8 cellular contexts compared by ENCODE assay signal in genomic region chr13:111153279-111153976, GRCh38. TPM values are rescaled to one million over a fixed set of nuclear protein-coding genes. Genes with fewer than 3 reads are reported as not detected.
DNase-seq lines count a peak whose midpoint lies in the region; ATAC-seq and TF ChIP-seq lines count a peak whose summit lies in the region.

No MANE protein-coding gene starts in this region.

- 0 out of 2 replicates have a peak overlapping the region, but pooled peaks have one; percentile 28 for H2AK5ac ChIP-seq in IMR-90 (ENCODE audit: low read depth, low read length)

- peaks cover 7% of the 10 kb centered on the region for H3K4me1 ChIP-seq in IMR-90 (ENCODE audit: control insufficient read depth, insufficient read depth, low read length)
- peaks cover 0 to 4% of the 10 kb centered on the region in 2 donors for H3K4me1 ChIP-seq in esophagus (ENCODE audit: control insufficient read depth in 2 of 2, insufficient read depth in 2 of 2, low read length in 1 of 2)
- peaks cover 23% of the 10 kb centered on the region for H3K4me1 ChIP-seq in muscle layer of colon (ENCODE audit: insufficient read depth, low read length)

- in situ Hi-C loops in IMR-90 (cut with MboI; ENCODE audit: low sequenced_read_pairs) = no loop called here

- H3K36me3 Mint-ChIP-seq in activated T-cell treated with anti-CD3 and anti-CD28 coated beads, Interleukin-2, amount 50 U/mL, for 24 hours (ENCODE audit: low read depth) = peaks cover 29% of the 10 kb centered on the region

- peak overlapping the region; percentile 91 for H2AK9ac ChIP-seq in IMR-90 (replicated peaks; ENCODE audit: low read depth, low read length, poor library complexity)

- DNase-seq in DMS153 treated with DMSO at 0.1 percent for 48 hours (lab: John Stamatoyannopoulos, UW; ENCODE audit: unreplicated experiment) (peak; percentile 82), IMR-90 (peak; percentile 89), OCI-M2 (lab: John Stamatoyannopoulos, UW; ENCODE audit: unreplicated experiment) (peak; percentile 30)
- peak; percentile 98 for DNase-seq in activated T-cell treated with anti-CD3 and anti-CD28 coated beads, Interleukin-2, amount 50 U/mL, for 24 hours
- peak; percentile 87 to 90 for DNase-seq in stimulated activated CD8-positive, alpha-beta memory T cell treated with anti-CD3 and anti-CD28 coated beads, Interleukin-7, amount 100 ng/mL, for 1 hour (ENCODE audit: low read depth in 2 of 2)

- peak; percentile 85; the same call in 1 of the 2 replicates for TF ChIP-seq POLR2A in IMR-90 (IDR thresholded peaks at IDR 0.05; ENCODE audit: low read depth, low read length)

- peak overlapping the region; percentile 96 for H2AFZ ChIP-seq in IMR-90 (replicated peaks; ENCODE audit: low read length, poor library complexity)

- peak overlapping the region; percentile 83 for H2BK5ac ChIP-seq in IMR-90 (ENCODE audit: low read depth, low read length, poor library complexity, severe bottlenecking)

- H3K36me3 ChIP-seq in IMR-90 (ENCODE audit: control insufficient read depth, insufficient read depth, low read length) (no peaks in the 10 kb centered on the region; the same call in 1 of the 2 replicates), esophagus (ENCODE audit: control insufficient read depth in 2 of 2, insufficient read depth in 2 of 2, low read length in 1 of 2) (no peaks in the 10 kb centered on the region), muscle layer of colon (ENCODE audit: insufficient read depth, low read length) (no peaks in the 10 kb centered on the region)

- dilution Hi-C loops in IMR-90 (cut with HindIII; ENCODE audit: low sequenced_read_pairs, unreplicated experiment) = no loop called here

- POLR2A ChIA-PET in IMR-90 (lab: Charles Lee; ENCODE audit: unreplicated experiment) = no interaction called here

- H3K56ac ChIP-seq in IMR-90 (ENCODE audit: extremely low read depth, insufficient read depth, low read length) = peak overlapping the region; percentile 56; the same call in 1 of the 2 replicates

- peak overlapping the region; percentile 86 for H3K4me2 ChIP-seq in IMR-90 (ENCODE audit: low read depth, low read length)

- H4K5ac ChIP-seq in IMR-90 (ENCODE audit: low read depth, low read length) = peak overlapping the region; percentile 79

- peak; percentile 89 for ATAC-seq in GM21529 (IDR thresholded peaks at IDR 0.05; ENCODE audit: unreplicated experiment)
- ATAC-seq in IMR-90 (ENCODE audit: low read depth) = peak; percentile 91

- H2BK20ac ChIP-seq in IMR-90 (ENCODE audit: low read depth, low read length) = peak overlapping the region; percentile 18; the same call in 1 of the 2 replicates

- H3K4me1 Mint-ChIP-seq in activated T-cell treated with anti-CD3 and anti-CD28 coated beads, Interleukin-2, amount 50 U/mL, for 24 hours (ENCODE audit: low read depth) = peaks cover 35% of the 10 kb centered on the region

- no peak overlapping the region for H2BK15ac ChIP-seq in IMR-90 (ENCODE audit: low read depth, low read length)

- peaks cover 20% of the 10 kb centered on the region; the same call in 1 of the 2 replicates for H4K20me1 ChIP-seq in IMR-90 (ENCODE audit: insufficient read depth, low read length)

- H3K9ac ChIP-seq in IMR-90 (ENCODE audit: low read depth, low read length) = peak overlapping the region; percentile 91
- peak overlapping the region; percentile 83 for H3K9ac ChIP-seq in muscle layer of colon (ENCODE audit: low read length)

- H3K27ac Mint-ChIP-seq in activated T-cell treated with anti-CD3 and anti-CD28 coated beads, Interleukin-2, amount 50 U/mL, for 24 hours = peak overlapping the region; percentile 94

- peaks cover 12 to 32% of the 10 kb centered on the region in 2 experiments for H3K79me1 ChIP-seq in IMR-90 (ENCODE audit: low read depth in 1 of 2, low read length in 2 of 2)

- peak overlapping the region; percentile 92 for H3K4me3 Mint-ChIP-seq in activated T-cell treated with anti-CD3 and anti-CD28 coated beads, Interleukin-2, amount 50 U/mL, for 24 hours

- no peak overlapping the region; the same call in 1 of the 2 replicates for H2BK120ac ChIP-seq in IMR-90 (ENCODE audit: low read depth, low read length)

- H3K18ac ChIP-seq in IMR-90 (ENCODE audit: low read depth, low read length) = peak overlapping the region; percentile 17; the same call in 1 of the 2 replicates

- CTCF ChIA-PET in IMR-90 (lab: Yijun Ruan, JAX) = interaction anchor here (0.7 kb wide), 1 partner anchor 84 kb away, joined by 3 read pairs; no protein-coding TSS in a partner anchor

- H4K8ac ChIP-seq in IMR-90 (ENCODE audit: low read depth in 2 of 2, low read length in 2 of 2) = peak overlapping the region; percentile 78 to 92

- H3K4ac ChIP-seq in IMR-90 (ENCODE audit: low read depth, low read length) = peak overlapping the region; percentile 76

- H3K9me1 ChIP-seq in IMR-90 (ENCODE audit: insufficient read depth, low read length) = no peaks in the 10 kb centered on the region

- H3K9me3 ChIP-seq in IMR-90 (ENCODE audit: control insufficient read depth, insufficient read depth, low read length) (no peaks in the 10 kb centered on the region), esophagus (ENCODE audit: control insufficient read depth in 2 of 2, insufficient read depth in 1 of 2, low read depth in 1 of 2, low read length in 1 of 2) (no peaks in the 10 kb centered on the region), muscle layer of colon (ENCODE audit: low read length) (no peaks in the 10 kb centered on the region)

- TF ChIP-seq CTCF in IMR-90 (conservative IDR thresholded peaks at IDR 0.05; ENCODE audit: low read depth, low read length) = peak; percentile 49

- peaks cover 7% of the 10 kb centered on the region; the same call in 1 of the 2 replicates for H3K27me3 ChIP-seq in IMR-90 (ENCODE audit: control insufficient read depth, insufficient read depth, low read length)
- no peaks in the 10 kb centered on the region for H3K27me3 ChIP-seq in esophagus (ENCODE audit: control insufficient read depth in 1 of 2, insufficient read depth in 2 of 2, low read length in 2 of 2)
- H3K27me3 ChIP-seq in muscle layer of colon (ENCODE audit: control insufficient read depth in 1 of 2, insufficient read depth in 2 of 2, low read length in 2 of 2) = no peaks in the 10 kb centered on the region

- peak overlapping the region; percentile 52; the same call in 1 of the 2 replicates for H4K91ac ChIP-seq in IMR-90 (ENCODE audit: insufficient read depth, low read depth, low read length)

- H3K27me3 Mint-ChIP-seq in activated T-cell treated with anti-CD3 and anti-CD28 coated beads, Interleukin-2, amount 50 U/mL, for 24 hours = peaks cover 2% of the 10 kb centered on the region

- no peaks in the 10 kb centered on the region for H3K9me3 Mint-ChIP-seq in activated T-cell treated with anti-CD3 and anti-CD28 coated beads, Interleukin-2, amount 50 U/mL, for 24 hours

- no TSS peak for BruUV-seq in IMR-90 (replicated peaks; lab: Mats Ljungman, UMichigan)

- H3K4me3 ChIP-seq in IMR-90 (ENCODE audit: insufficient read depth, low read depth, low read length) (peak overlapping the region; percentile 80), esophagus (ENCODE audit: low read depth in 1 of 2, low read length in 2 of 2) (peak overlapping the region; percentile 68 to 98), muscle layer of colon (ENCODE audit: low read depth in 1 of 2, low read length in 2 of 2) (peak overlapping the region; percentile 78 to 92)

- TF ChIP-seq RAD21 in IMR-90 (IDR thresholded peaks at IDR 0.05; ENCODE audit: low read length) = peak; percentile 33

- intact Hi-C loops in IMR-90 (cut with micrococcal nuclease) = loop anchor here (1.0 to 5.0 kb wide), 5 partner anchors 37 to 236 kb away; partner anchors contain the start of gene ANKRD10

- 0 out of 2 replicates have a peak overlapping the region, but pooled peaks have one; percentile 93 for H3K23ac ChIP-seq in IMR-90 (ENCODE audit: low read depth, low read length)

- H3K14ac ChIP-seq in IMR-90 (replicated peaks; ENCODE audit: low read depth, low read length) = peak overlapping the region; percentile 43

- 1% methylated on average over 25 of the region's 84 CpGs; no CpG with 5 or more reads in 1 of the 2 experiments for WGBS in IMR-90 (ENCODE audit: extremely low coverage in 2 of 2, insufficient read length in 1 of 2), 2 experiments
- WGBS in esophagus, 2 donors = 0 to 1% methylated on average over 70 to 84 of the region's 84 CpGs

- H3K27ac ChIP-seq in IMR-90 (ENCODE audit: insufficient read depth, low read length) = peak overlapping the region; percentile 90
- peak overlapping the region; percentile 98 to 100 for H3K27ac ChIP-seq in esophagus (ENCODE audit: low read depth in 2 of 2, low read length in 1 of 2)
- peak overlapping the region; percentile 85 for H3K27ac ChIP-seq in muscle layer of colon (ENCODE audit: low read depth, low read length)

TF ChIP-seq in IMR-90, 13 proteins besides CTCF, POLR2A, EP300 and RAD21 (continues in another document):
- TF ChIP-seq SMC3 (IDR thresholded peaks at IDR 0.05; ENCODE audit: low read depth, low read length) = peak; percentile 19
- no peak for TF ChIP-seq MAFK (IDR thresholded peaks at IDR 0.05; ENCODE audit: low read depth, low read length)
- TF ChIP-seq BHLHE40 (IDR thresholded peaks at IDR 0.05; ENCODE audit: low read depth, low read length) = no peak
- TF ChIP-seq RFX5 (IDR thresholded peaks at IDR 0.05; ENCODE audit: low read depth, low read length) = no peak
- 0 out of 2 replicates have a peak, but pooled peaks have one; percentile 2 for TF ChIP-seq USF2 (IDR thresholded peaks at IDR 0.05; ENCODE audit: low read depth, low read length)
- no peak for TF ChIP-seq ELK1 (IDR thresholded peaks at IDR 0.05; ENCODE audit: borderline replicate concordance, low read depth, low read length)
- TF ChIP-seq MAZ (IDR thresholded peaks at IDR 0.05; ENCODE audit: borderline replicate concordance, low read depth, low read length) = peak; percentile 83; the same call in 1 of the 2 replicates

RNA-seq across cellular contexts. Expression of gene ARHGEF7, which starts 38.3 kb away (rescaled TPM):
- total RNA-seq in IMR-90 (2012; rRNA removed) = 44.4 and 59.0 TPM in 2 replicates
- polyA plus RNA-seq in IMR-90 (2012; rRNA removed) = 32.9 and 33.6 TPM in 2 replicates
- polyA plus RNA-seq in IMR-90 (2012; cell fraction: cytosol; rRNA removed) = 15.5 and 18.7 TPM in 2 replicates
- 116 and 181 TPM in 2 replicates for polyA plus RNA-seq in IMR-90 (2012; cell fraction: nucleus; rRNA removed; ENCODE audit: low replicate concordance)
- polyA plus RNA-seq in esophagus = 10 to 100 TPM; 13.5 to 16.0 TPM

Comparison
In these comparisons a context has a peak if more than half of its experiments do, and no peak if none do; other contexts are left out.
1. Peak in every context shown above with its lines: DNase-seq, ATAC-seq, H3K4me3 ChIP-seq and H3K27ac ChIP-seq.
2. DNase-seq: peak in every context shown above with its lines; median percentile 98 in activated T-cell treated with anti-CD3 and anti-CD28 coated beads, Interleukin-2, amount 50 U/mL, for 24 hours; 89 in IMR-90; 88 in stimulated activated CD8-positive, alpha-beta memory T cell treated with anti-CD3 and anti-CD28 coated beads, Interleukin-7, amount 100 ng/mL, for 1 hour; 82 in DMS153 treated with DMSO at 0.1 percent for 48 hours; 30 in OCI-M2.